Comparison of ENCODE assay signal across 8 cellular contexts in the genomic region with DNA sequence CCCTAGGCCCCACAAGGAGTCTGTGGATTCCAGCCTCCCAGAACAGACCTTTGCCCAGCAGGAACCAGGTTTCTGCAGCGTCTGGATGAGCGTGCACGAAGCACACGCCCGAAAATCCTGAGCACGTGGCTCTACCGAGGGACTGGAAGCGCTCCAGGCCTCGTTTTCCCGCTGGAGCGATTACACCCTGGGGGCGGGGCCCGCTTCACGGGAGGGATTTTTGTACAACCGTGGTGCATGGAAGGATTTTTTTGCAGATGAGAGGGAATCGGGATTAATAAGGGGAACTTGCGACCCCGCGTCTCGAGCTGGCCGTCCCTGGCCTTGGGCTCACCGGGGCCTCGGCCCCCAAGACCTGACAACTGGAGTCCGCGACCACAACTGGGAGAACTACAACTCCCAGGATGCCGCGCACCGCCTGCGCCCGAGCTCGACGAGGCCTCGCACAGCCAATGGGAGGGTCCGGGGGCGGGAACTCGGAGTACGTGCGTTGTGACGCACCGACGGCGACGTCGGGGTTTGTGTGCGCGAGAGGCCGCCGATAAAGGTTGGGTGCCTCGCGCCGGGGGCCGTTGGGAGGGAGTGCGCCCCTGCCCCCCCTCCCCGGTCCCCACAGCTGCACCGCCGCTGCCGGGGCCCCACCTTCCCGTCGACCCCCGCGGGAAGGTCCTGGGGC. TPM values are rescaled to one million over a fixed set of nuclear protein-coding genes. Genes with fewer than 3 reads are reported as not detected.
DNase-seq lines count a peak whose midpoint lies in the region; ATAC-seq and TF ChIP-seq lines count a peak whose summit lies in the region.

A gene (plus strand): TSS at position 518 of the 676 bp plus-strand sequence. CDS start 3,294 bp downstream, outside the sequence.

- POLR2A ChIA-PET in naive thymus-derived CD4-positive, alpha-beta T cell (lab: Charles Lee): interaction anchor here (0.5 to 3.5 kb wide), 33 partner anchors 9 to 1028 kb away, joined by 3 to 29 read pairs (median 5); a partner anchor contains a TSS

- H3K36me3 Mint-ChIP-seq in activated T-helper 1 cell treated with anti-CD3 and anti-CD28 coated beads, Interleukin-12 subunit alpha, Interleukin-12 subunit beta, Interleukin-2, Interleukin-4 antibody, amounts not matched to agents 30 ng/mL and 10 ng/mL and 1 ng/mL, durations not matched to agents 14 hours and 24 hours and 36 hours (ENCODE audit: low read depth): no peaks in the 10 kb centered on the region
- H3K36me3 Mint-ChIP-seq in naive thymus-derived CD4-positive, alpha-beta T cell: peaks cover 0 to 8% (median 0%) of the 10 kb centered on the region in 5 donors
- peaks cover 24% of the 10 kb centered on the region for H3K36me3 Mint-ChIP-seq in stimulated activated memory B cell treated with anti-CD40 and anti-IgM and Interleukin-4, amounts not matched to agents 10 μg/mL and 1 μg/mL and 100 μg/mL, for 72 hours

- H3K9ac ChIP-seq in fibroblast of lung (ENCODE audit: insufficient read depth, low read length): peak within 1 kb of the TSS; percentile 62

- peak within 1 kb of the TSS; percentile 94 for H3K4me2 ChIP-seq in fibroblast of lung (ENCODE audit: extremely low read depth, insufficient read depth, low read length)

- ATAC-seq in GM21825 (IDR thresholded peaks at IDR 0.05; ENCODE audit: unreplicated experiment): peak; percentile 83
- ATAC-seq in naive thymus-derived CD4-positive, alpha-beta T cell: peak; percentile 96
- peak; percentile 97 for ATAC-seq in stimulated activated memory B cell treated with anti-CD40 and anti-IgM and Interleukin-4, amounts not matched to agents 10 μg/mL and 1 μg/mL and 100 μg/mL, for 72 hours

- peaks cover 0 to 15% (median 8%) of the 10 kb centered on the region in 4 donors for H3K4me1 ChIP-seq in Peyer's patch
- no peaks in the 10 kb centered on the region for H3K4me1 ChIP-seq in fibroblast of lung (ENCODE audit: control insufficient read depth, extremely low read depth, insufficient read depth, low read length)
- H3K4me1 ChIP-seq in naive thymus-derived CD4-positive, alpha-beta T cell (ENCODE audit: control insufficient read depth in 2 of 2, insufficient read depth in 2 of 2, low read length in 2 of 2): peaks cover 14 to 15% of the 10 kb centered on the region in 2 donors

- no peaks in the 10 kb centered on the region for H3K9me3 ChIP-seq in KOPT-K1 (ENCODE audit: insufficient read depth, low read length, poor library complexity, severe bottlenecking)
- H3K9me3 ChIP-seq in Peyer's patch: no peaks in the 10 kb centered on the region
- H3K9me3 ChIP-seq in fibroblast of lung (ENCODE audit: control insufficient read depth, insufficient read depth, low read depth, low read length): no peaks in the 10 kb centered on the region
- H3K9me3 ChIP-seq in naive thymus-derived CD4-positive, alpha-beta T cell (ENCODE audit: control insufficient read depth in 2 of 3, low read length in 3 of 3): no peaks in the 10 kb centered on the region

- intact Hi-C loops in activated T-helper 1 cell treated with anti-CD3 and anti-CD28 coated beads, Interleukin-12 subunit alpha, Interleukin-12 subunit beta, Interleukin-2, Interleukin-4 antibody, amounts not matched to agents 30 ng/mL and 10 ng/mL and 1 ng/mL, durations not matched to agents 14 hours and 24 hours and 36 hours (cut with micrococcal nuclease): loop anchor here (1.0 to 5.0 kb wide), 16 partner anchors 9 to 1091 kb away; a partner anchor contains a TSS
- intact Hi-C loops in naive thymus-derived CD4-positive, alpha-beta T cell (cut with micrococcal nuclease): loop anchor here (1.0 to 5.0 kb wide), 19 partner anchors 9 to 1374 kb away; a partner anchor contains a TSS

- H3K36me3 ChIP-seq in KOPT-K1 (ENCODE audit: insufficient read depth, low read length) (no peaks in the 10 kb centered on the region), Peyer's patch (no peaks in the 10 kb centered on the region), fibroblast of lung (ENCODE audit: control insufficient read depth, insufficient read depth, low read length) (peaks cover under 1% of the 10 kb centered on the region)
- H3K36me3 ChIP-seq in naive thymus-derived CD4-positive, alpha-beta T cell (ENCODE audit: control insufficient read depth in 2 of 3, insufficient read depth in 3 of 3, low read length in 3 of 3): peaks cover 0 to 4% (median 0%) of the 10 kb centered on the region in 3 experiments

- peaks cover 18% of the 10 kb centered on the region for H3K4me1 Mint-ChIP-seq in activated T-helper 1 cell treated with anti-CD3 and anti-CD28 coated beads, Interleukin-12 subunit alpha, Interleukin-12 subunit beta, Interleukin-2, Interleukin-4 antibody, amounts not matched to agents 30 ng/mL and 10 ng/mL and 1 ng/mL, durations not matched to agents 14 hours and 24 hours and 36 hours (ENCODE audit: low read depth)
- H3K4me1 Mint-ChIP-seq in naive thymus-derived CD4-positive, alpha-beta T cell: peaks cover 15 to 41% (median 29%) of the 10 kb centered on the region in 7 donors
- peaks cover 41% of the 10 kb centered on the region for H3K4me1 Mint-ChIP-seq in stimulated activated memory B cell treated with anti-CD40 and anti-IgM and Interleukin-4, amounts not matched to agents 10 μg/mL and 1 μg/mL and 100 μg/mL, for 72 hours

- DNase-seq in DMS79 (lab: John Stamatoyannopoulos, UW) (peak; percentile 94), Peyer's patch (peak; percentile 99), fibroblast of lung (ENCODE audit: low read depth in 2 of 2) (peak; percentile 98)
- DNase-seq in activated T-helper 1 cell treated with anti-CD3 and anti-CD28 coated beads, Interleukin-12 subunit alpha, Interleukin-12 subunit beta, Interleukin-2, Interleukin-4 antibody, amounts not matched to agents 30 ng/mL and 10 ng/mL and 1 ng/mL, durations not matched to agents 14 hours and 24 hours and 36 hours (ENCODE audit: low spot score): peak; percentile 96
- peak; percentile 88 to 98 (median 96) for DNase-seq in naive thymus-derived CD4-positive, alpha-beta T cell

- no peaks in the 10 kb centered on the region for H3K9me3 Mint-ChIP-seq in activated T-helper 1 cell treated with anti-CD3 and anti-CD28 coated beads, Interleukin-12 subunit alpha, Interleukin-12 subunit beta, Interleukin-2, Interleukin-4 antibody, amounts not matched to agents 30 ng/mL and 10 ng/mL and 1 ng/mL, durations not matched to agents 14 hours and 24 hours and 36 hours
- peaks cover 0 to 2% (median 0%) of the 10 kb centered on the region in 11 donors for H3K9me3 Mint-ChIP-seq in naive thymus-derived CD4-positive, alpha-beta T cell
- H3K9me3 Mint-ChIP-seq in stimulated activated memory B cell treated with anti-CD40 and anti-IgM and Interleukin-4, amounts not matched to agents 10 μg/mL and 1 μg/mL and 100 μg/mL, for 72 hours: no peaks in the 10 kb centered on the region

- peak within 1 kb of the TSS; percentile 73 for H2AFZ ChIP-seq in fibroblast of lung (ENCODE audit: low read length)

- H3K27me3 Mint-ChIP-seq in activated T-helper 1 cell treated with anti-CD3 and anti-CD28 coated beads, Interleukin-12 subunit alpha, Interleukin-12 subunit beta, Interleukin-2, Interleukin-4 antibody, amounts not matched to agents 30 ng/mL and 10 ng/mL and 1 ng/mL, durations not matched to agents 14 hours and 24 hours and 36 hours (ENCODE audit: insufficient read depth): peaks cover 2% of the 10 kb centered on the region
- H3K27me3 Mint-ChIP-seq in naive thymus-derived CD4-positive, alpha-beta T cell: no peaks in the 10 kb centered on the region
- no peaks in the 10 kb centered on the region for H3K27me3 Mint-ChIP-seq in stimulated activated memory B cell treated with anti-CD40 and anti-IgM and Interleukin-4, amounts not matched to agents 10 μg/mL and 1 μg/mL and 100 μg/mL, for 72 hours

- no peak for TF ChIP-seq CTCF in Peyer's patch (IDR thresholded peaks at IDR 0.05)
- TF ChIP-seq CTCF in fibroblast of lung (conservative IDR thresholded peaks at IDR 0.05 in 1 of 2, IDR thresholded peaks at IDR 0.05 in 1 of 2; ENCODE audit: low read depth in 1 of 2, low read length in 2 of 2): no peak

- H3K27me3 ChIP-seq in Peyer's patch: no peaks in the 10 kb centered on the region
- no peaks in the 10 kb centered on the region for H3K27me3 ChIP-seq in fibroblast of lung (ENCODE audit: control insufficient read depth, insufficient read depth, low read length)
- H3K27me3 ChIP-seq in naive thymus-derived CD4-positive, alpha-beta T cell (ENCODE audit: control insufficient read depth in 2 of 2, insufficient read depth in 2 of 2, low read length in 2 of 2): no peaks in the 10 kb centered on the region

- H4K20me1 ChIP-seq in fibroblast of lung (ENCODE audit: control insufficient read depth, extremely low read depth, insufficient read depth, low read length): no peaks in the 10 kb centered on the region

- CTCF ChIA-PET in naive thymus-derived CD4-positive, alpha-beta T cell (lab: Charles Lee): interaction anchor here (0.7 to 1.9 kb wide), 5 partner anchors 16 to 130 kb away, joined by 3 to 9 read pairs (median 3); no protein-coding TSS in a partner anchor

- peak within 1 kb of the TSS; percentile 60 to 95 (median 76) for H3K4me3 ChIP-seq in Peyer's patch
- peak within 1 kb of the TSS; percentile 77 to 91 (median 82) for H3K4me3 ChIP-seq in fibroblast of lung (replicated peaks in 1 of 4; ENCODE audit: control extremely low read depth in 1 of 4, insufficient read depth in 1 of 4, low read depth in 3 of 4, low read length in 4 of 4)
- H3K4me3 ChIP-seq in naive thymus-derived CD4-positive, alpha-beta T cell (ENCODE audit: low read length): peak within 1 kb of the TSS; percentile 96

- peak; percentile 70 to 89 for TF ChIP-seq POLR2A in Peyer's patch (IDR thresholded peaks at IDR 0.05)

- peaks cover 18% of the 10 kb centered on the region for H3K79me2 ChIP-seq in fibroblast of lung (ENCODE audit: control insufficient read depth, insufficient read depth, low read length)

- peak within 1 kb of the TSS; percentile 91 for H3K4me3 Mint-ChIP-seq in activated T-helper 1 cell treated with anti-CD3 and anti-CD28 coated beads, Interleukin-12 subunit alpha, Interleukin-12 subunit beta, Interleukin-2, Interleukin-4 antibody, amounts not matched to agents 30 ng/mL and 10 ng/mL and 1 ng/mL, durations not matched to agents 14 hours and 24 hours and 36 hours
- H3K4me3 Mint-ChIP-seq in naive thymus-derived CD4-positive, alpha-beta T cell: peak within 1 kb of the TSS; percentile 83 to 93 (median 90)
- H3K4me3 Mint-ChIP-seq in stimulated activated memory B cell treated with anti-CD40 and anti-IgM and Interleukin-4, amounts not matched to agents 10 μg/mL and 1 μg/mL and 100 μg/mL, for 72 hours: peak within 1 kb of the TSS; percentile 90

- H3K27ac ChIP-seq in KOPT-K1 (ENCODE audit: low read depth, low read length, poor library complexity, severe bottlenecking): peak within 1 kb of the TSS; percentile 82
- peak within 1 kb of the TSS; percentile 90 to 99 (median 96) for H3K27ac ChIP-seq in Peyer's patch
- peak within 1 kb of the TSS; percentile 73 for H3K27ac ChIP-seq in fibroblast of lung (ENCODE audit: insufficient read depth, low read length)
- peak within 1 kb of the TSS; percentile 90 for H3K27ac ChIP-seq in naive thymus-derived CD4-positive, alpha-beta T cell (ENCODE audit: low read depth, low read length)

- H3K27ac Mint-ChIP-seq in activated T-helper 1 cell treated with anti-CD3 and anti-CD28 coated beads, Interleukin-12 subunit alpha, Interleukin-12 subunit beta, Interleukin-2, Interleukin-4 antibody, amounts not matched to agents 30 ng/mL and 10 ng/mL and 1 ng/mL, durations not matched to agents 14 hours and 24 hours and 36 hours: peak within 1 kb of the TSS; percentile 79
- peak within 1 kb of the TSS; percentile 81 to 95 (median 92) for H3K27ac Mint-ChIP-seq in naive thymus-derived CD4-positive, alpha-beta T cell
- H3K27ac Mint-ChIP-seq in stimulated activated memory B cell treated with anti-CD40 and anti-IgM and Interleukin-4, amounts not matched to agents 10 μg/mL and 1 μg/mL and 100 μg/mL, for 72 hours: peak within 1 kb of the TSS; percentile 90

RNA-seq across cellular contexts. Expression of the gene that starts here (rescaled TPM):
- total RNA-seq in Peyer's patch (10 to 100 TPM; 10.1 to 47.0 (median 15.5) TPM), fibroblast of lung (0.77 and 1.3 TPM in 2 replicates)
- 7.6 and 10.4 TPM in 2 replicates for total RNA-seq in activated T-helper 1 cell treated with anti-CD3 and anti-CD28 coated beads, Interleukin-12 subunit alpha, Interleukin-12 subunit beta, Interleukin-2, Interleukin-4 antibody, amounts not matched to agents 30 ng/mL and 10 ng/mL and 1 ng/mL, durations not matched to agents 14 hours and 24 hours and 36 hours
- polyA plus RNA-seq in fibroblast of lung: 0.49 and 0.86 TPM in 2 replicates
- polyA plus RNA-seq in fibroblast of lung (2012): 3.0 and 4.4 TPM in 2 replicates
- 1.1 and 1.5 TPM in 2 replicates for polyA minus RNA-seq in fibroblast of lung (ENCODE audit: low replicate concordance)
- total RNA-seq in naive thymus-derived CD4-positive, alpha-beta T cell: 10 to 100 TPM in 2 of 5 experiments, 1 to 10 TPM in 3; 6.6 to 27.2 (median 9.0) TPM
- 1 to 10 TPM in 1 of 2 donors, under 1 TPM in 1; 0.07 to 1.6 TPM for polyA plus RNA-seq in naive thymus-derived CD4-positive, alpha-beta T cell

Comparison
In these comparisons a context has a peak if more than half of its experiments do, and no peak if none do; other contexts are left out.
1. Peak in every context shown above with its lines: DNase-seq, ATAC-seq, H3K4me3 ChIP-seq and H3K27ac ChIP-seq.